ENCODE assay signal across 8 cellular contexts in the genomic region with DNA sequence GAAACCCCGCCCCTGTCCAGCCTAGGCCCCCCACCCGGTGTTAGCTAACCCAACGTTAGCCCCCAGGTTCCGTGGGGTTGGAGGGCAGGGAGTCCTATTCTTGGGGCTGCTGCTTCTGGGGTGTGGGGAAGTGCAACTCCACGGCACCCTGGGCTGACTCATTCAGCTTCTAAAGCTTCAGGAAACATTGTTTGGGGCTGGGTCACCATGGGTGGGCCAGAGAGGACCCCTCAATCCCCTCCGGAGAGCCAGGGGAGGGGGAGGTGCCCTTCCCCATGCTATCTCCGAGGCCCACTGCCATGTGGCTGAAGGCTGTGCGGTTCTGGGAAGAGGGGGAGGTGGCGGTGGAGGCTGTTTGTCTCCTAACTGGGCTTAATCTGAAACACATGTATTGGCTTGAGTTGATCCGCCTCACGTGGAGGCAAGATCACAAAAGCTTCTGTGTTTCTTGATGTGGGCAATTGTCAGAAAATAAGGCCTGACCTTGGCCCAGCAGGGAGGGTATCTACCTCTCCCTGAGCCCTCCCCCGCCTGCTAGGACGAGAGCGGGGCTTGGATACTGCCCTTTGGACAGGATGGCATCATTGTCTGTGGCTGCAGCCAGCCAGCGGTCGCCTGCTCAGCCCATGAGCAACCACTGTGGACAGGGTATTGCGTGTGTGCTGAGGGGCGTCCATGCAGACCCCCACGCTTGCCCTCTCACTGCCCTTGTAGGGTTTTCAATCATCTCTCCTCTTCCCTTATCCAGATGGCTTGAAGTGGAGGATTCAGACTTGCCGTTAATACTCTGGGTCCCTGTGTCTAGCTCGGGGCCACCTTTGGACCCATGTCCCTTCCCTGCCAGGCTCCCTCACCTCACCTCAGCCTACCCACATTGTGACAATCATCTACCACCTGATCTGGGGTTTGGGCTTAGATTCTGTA. TPM values are rescaled to one million over a fixed set of nuclear protein-coding genes. Genes with fewer than 3 reads are reported as not detected.
DNase-seq lines count a peak whose midpoint lies in the region; ATAC-seq and TF ChIP-seq lines count a peak whose summit lies in the region.

No MANE protein-coding gene starts in this region.

- H3K4me3 ChIP-seq in A673 (ENCODE audit: low read depth, low read length, poor library complexity, severe bottlenecking), result peak overlapping the region; percentile 52
- H3K4me3 ChIP-seq in HUES6 (ENCODE audit: low read depth, low read length), result peak overlapping the region; percentile 25
- H3K4me3 ChIP-seq in adipocyte (ENCODE audit: low read length), result peak overlapping the region; percentile 95
- peak overlapping the region; percentile 41 for H3K4me3 ChIP-seq in hepatocyte
- peak overlapping the region in 6 of 8 donors; percentile 5 to 58 (median 30) for H3K4me3 ChIP-seq in spleen

- in situ Hi-C loops in GM13976 (cut with MboI; ENCODE audit: low sequenced_read_pairs, unreplicated experiment), result no loop called here

- 19% methylated on average over 20 of the region's 21 CpGs for WGBS in hepatocyte (ENCODE audit: low lambda C conversion rate, missing lambda C conversion rate)
- WGBS in spleen, 5 donors, result 47 to 72% (median 55%) methylated on average over 15 to 21 of the region's 21 CpGs

- CTCF ChIA-PET in A673 (lab: Charles Lee) (no interaction called here), HEK293T (lab: Yijun Ruan, JAX) (interaction anchor here (0.9 to 2.2 kb wide), 4 partner anchors 10 to 50 kb away, joined by 3 to 7 read pairs (median 3); no protein-coding TSS in a partner anchor)

- H3K9ac ChIP-seq in HUES6 (ENCODE audit: low read length) (peak overlapping the region; percentile 46), adipocyte (ENCODE audit: low read length) (peak overlapping the region; percentile 98)

- no peaks in the 10 kb centered on the region for H3K9me3 ChIP-seq in A673 (ENCODE audit: low read depth, low read length, poor library complexity, severe bottlenecking)
- H3K9me3 ChIP-seq in HUES6 (ENCODE audit: control insufficient read depth, insufficient read depth, low read depth, low read length), result no peaks in the 10 kb centered on the region
- H3K9me3 ChIP-seq in adipocyte (ENCODE audit: control insufficient read depth, low read length), result no peaks in the 10 kb centered on the region
- no peaks in the 10 kb centered on the region for H3K9me3 ChIP-seq in hepatocyte (ENCODE audit: low read depth)
- H3K9me3 ChIP-seq in spleen, result no peaks in the 10 kb centered on the region

- POLR2A ChIA-PET in A673 (lab: Charles Lee; ENCODE audit: low non-redundant PET), result interaction anchor here (0.5 to 0.6 kb wide), 2 partner anchors 19 to 47 kb away, joined by 4 to 7 read pairs; no protein-coding TSS in a partner anchor
- POLR2A ChIA-PET in HEK293T (lab: Yijun Ruan, JAX), result interaction anchor here (1.5 to 2.4 kb wide), 4 partner anchors 10 to 47 kb away, joined by 4 to 14 read pairs (median 8); no protein-coding TSS in a partner anchor

- ATAC-seq in HG03457 (IDR thresholded peaks at IDR 0.05; ENCODE audit: unreplicated experiment), result no peak

- intact Hi-C loops in A673 (cut with micrococcal nuclease; ENCODE audit: unreplicated experiment) (loop anchor here (5.0 kb wide), 1 partner anchor 41 kb away; the partner anchor contains the start of gene WDR81), spleen (cut with DNase I; ENCODE audit: low total_unique reads) (no loop called here)

- TF ChIP-seq CTCF in A673 (conservative IDR thresholded peaks at IDR 0.05; ENCODE audit: low read depth, low read length) (no peak), hepatocyte (IDR thresholded peaks at IDR 0.05; ENCODE audit: poor library complexity) (no peak), spleen (IDR thresholded peaks at IDR 0.05 in 8 of 11, conservative IDR thresholded peaks at IDR 0.05 in 3 of 11) (no peak), GM13976 (IDR thresholded peaks at IDR 0.05; ENCODE audit: borderline replicate concordance, control extremely low read depth, extremely low read depth, insufficient read depth, missing control alignments) (no peak)

- BruUV-seq in A673 (replicated peaks; lab: Mats Ljungman, UMichigan), result no TSS peak

- H3K27me3 ChIP-seq in A673 (replicated peaks; ENCODE audit: insufficient read depth, low read depth, low read length, poor library complexity) (no peaks in the 10 kb centered on the region), HUES6 (ENCODE audit: control insufficient read depth, insufficient read depth, low read length) (no peaks in the 10 kb centered on the region), adipocyte (replicated peaks; ENCODE audit: control insufficient read depth, insufficient read depth, low read length) (no peaks in the 10 kb centered on the region), hepatocyte (no peaks in the 10 kb centered on the region), spleen (replicated peaks in 1 of 7) (no peaks in the 10 kb centered on the region)

- H3K4me2 ChIP-seq in hepatocyte, result peak overlapping the region; percentile 84

- TF ChIP-seq POLR2A in spleen (IDR thresholded peaks at IDR 0.05), result no peak

- DNase-seq in A673 (ENCODE audit: low spot score) (peak; percentile 79), adipocyte (ENCODE audit: low read depth) (peak; percentile 82), hepatocyte (ENCODE audit: low spot score) (peak; percentile 73), spleen (no peak), GM13976 (ENCODE audit: low spot score) (no peak), HEK293T (ENCODE audit: extremely low spot score) (no peak)

- H2AFZ ChIP-seq in hepatocyte, result peak overlapping the region; percentile 13

- no peaks in the 10 kb centered on the region for H4K20me1 ChIP-seq in hepatocyte (ENCODE audit: insufficient read depth, poor library complexity, severe bottlenecking)

- H3K27ac ChIP-seq in A673 (ENCODE audit: low read depth, low read length, poor library complexity, severe bottlenecking) (peak overlapping the region; percentile 81), HUES6 (ENCODE audit: low read depth, low read length) (no peak overlapping the region), hepatocyte (peak overlapping the region; percentile 95), spleen (peak overlapping the region; percentile 5 to 87 (median 80))

- no peaks in the 10 kb centered on the region for H3K9me2 ChIP-seq in hepatocyte (replicated peaks; ENCODE audit: insufficient read depth)

- H3K79me2 ChIP-seq in hepatocyte, result peaks cover 23% of the 10 kb centered on the region

- peaks cover 26% of the 10 kb centered on the region for H3K4me1 ChIP-seq in A673 (ENCODE audit: insufficient read depth, low read length, poor library complexity, severe bottlenecking)
- H3K4me1 ChIP-seq in HUES6 (ENCODE audit: control insufficient read depth, insufficient read depth, low read length), result peaks cover 29% of the 10 kb centered on the region
- peaks cover 37% of the 10 kb centered on the region for H3K4me1 ChIP-seq in adipocyte (ENCODE audit: control insufficient read depth, insufficient read depth, low read length)
- peaks cover 23% of the 10 kb centered on the region for H3K4me1 ChIP-seq in hepatocyte (ENCODE audit: insufficient read depth)
- H3K4me1 ChIP-seq in spleen, result peaks cover 17 to 72% (median 38%) of the 10 kb centered on the region in 6 donors

- no peaks in the 10 kb centered on the region for H3K36me3 ChIP-seq in A673 (ENCODE audit: insufficient read depth, low read length, poor library complexity, severe bottlenecking)
- H3K36me3 ChIP-seq in HUES6 (ENCODE audit: control insufficient read depth, insufficient read depth, low read length), result no peaks in the 10 kb centered on the region
- peaks cover 16% of the 10 kb centered on the region for H3K36me3 ChIP-seq in adipocyte (ENCODE audit: control insufficient read depth, insufficient read depth, low read length, severe bottlenecking)
- no peaks in the 10 kb centered on the region for H3K36me3 ChIP-seq in hepatocyte (replicated peaks; ENCODE audit: insufficient read depth, low read depth)
- H3K36me3 ChIP-seq in spleen, result no peaks in the 10 kb centered on the region

TF ChIP-seq in HEK293T, 16 proteins besides CTCF, POLR2A, EP300 and RAD21:
- TF ChIP-seq ARNT (IDR thresholded peaks at IDR 0.05) (no peak), FOXK2 (IDR thresholded peaks at IDR 0.05) (no peak), FOXM1 (IDR thresholded peaks at IDR 0.05; ENCODE audit: borderline replicate concordance) (no peak), FOXA1 (IDR thresholded peaks at IDR 0.05) (no peak), ZNF384 (IDR thresholded peaks at IDR 0.05) (no peak), HDGF (IDR thresholded peaks at IDR 0.05; ENCODE audit: borderline replicate concordance) (no peak), L3MBTL2 (conservative IDR thresholded peaks at IDR 0.05) (no peak), TARDBP (IDR thresholded peaks at IDR 0.05) (no peak), ELF4 (IDR thresholded peaks at IDR 0.05) (no peak), LEF1 (IDR thresholded peaks at IDR 0.05; ENCODE audit: borderline replicate concordance) (no peak), SP1 (IDR thresholded peaks at IDR 0.05) (no peak), PKNOX1 (IDR thresholded peaks at IDR 0.05) (no peak), CTBP1 (IDR thresholded peaks at IDR 0.05; ENCODE audit: borderline replicate concordance) (no peak)

RNA-seq across cellular contexts. Expression of gene SERPINF1, which starts 1.3 kb away (rescaled TPM):
- total RNA-seq in A673 (2021) (47.8 and 91.0 TPM in 2 replicates), hepatocyte (1,201 and 1,404 TPM in 2 replicates), spleen (100 to 1,000 TPM in 5 of 7 donors, 10 to 100 TPM in 2; 79.8 to 361 (median 192) TPM)
- polyA plus RNA-seq in hepatocyte (739 and 774 TPM in 2 replicates), spleen (100 to 1,000 TPM in 1 of 3 donors, 10 to 100 TPM in 2; 53.5 to 132 (median 99.5) TPM)

RNA-seq across cellular contexts. Expression of gene SERPINF2, which starts 20.5 kb away (rescaled TPM):
- total RNA-seq in A673 (2021) (0.28 and 0.37 TPM in 2 replicates), hepatocyte (127 and 140 TPM in 2 replicates), spleen (1 to 10 TPM; 1.6 to 7.9 (median 5.0) TPM)
- polyA plus RNA-seq in hepatocyte (127 and 164 TPM in 2 replicates), spleen (1 to 10 TPM; 3.5 to 7.0 (median 4.9) TPM)

RNA-seq across cellular contexts. Expression of gene WDR81, which starts 38.7 kb away (rescaled TPM):
- total RNA-seq in A673 (2021) (18.6 and 19.4 TPM in 2 replicates), hepatocyte (16.9 and 24.4 TPM in 2 replicates), spleen (10 to 100 TPM; 38.2 to 74.7 (median 54.7) TPM)
- polyA plus RNA-seq in hepatocyte (24.0 and 27.6 TPM in 2 replicates), spleen (10 to 100 TPM; 16.2 to 41.3 (median 29.3) TPM)

RNA-seq across cellular contexts. Expression of gene TLCD2, which starts 53.0 kb away (rescaled TPM):
- 2.1 and 4.2 TPM in 2 replicates for total RNA-seq in A673 (2021)
- 4.5 and 4.9 TPM in 2 replicates for total RNA-seq in hepatocyte
- polyA plus RNA-seq in hepatocyte, result 2.0 and 3.0 TPM in 2 replicates
- 1 to 10 TPM; 1.7 to 5.4 (median 3.1) TPM for total RNA-seq in spleen
- under 1 TPM; 0.26 to 0.67 (median 0.28) TPM for polyA plus RNA-seq in spleen

Comparison
In these comparisons a context has a peak if more than half of its experiments do, and no peak if none do; other contexts are left out.
1. DNase-seq: peak in A673 (single experiment), adipocyte (single experiment) and hepatocyte (single experiment); none in spleen (single experiment), GM13976 (single experiment) and HEK293T (single experiment).
2. H3K4me3 ChIP-seq: peak in every context shown above with its lines; median percentile 95 in adipocyte; 52 in A673; 41 in hepatocyte; 30 in spleen; 25 in HUES6.
3. RNA of gene SERPINF2, which starts 20.5 kb away (total RNA-seq): 127 to 140 TPM in hepatocyte; 1.6 to 7.9 TPM in spleen and 0.28 to 0.37 TPM in A673; every median in the first group is over 10 times any median in the second.